24 cellular contexts compared by ENCODE assay signal in genomic region chr4:13102344-13102743, GRCh38.
A peak's percentile ranks its signal among the peaks of the same experiment; 100 is the strongest.
DNase-seq lines count a peak whose midpoint lies in the region; ATAC-seq and TF ChIP-seq lines count a peak whose summit lies in the region.
"Had no signal": no experiment of that assay in that cellular context is flagged by ENCODE, and none has a peak within 500 bp of the region (broad histone marks: within the 10 kb centered on the region; RNA-seq: fewer than 3 reads in every experiment).

No MANE protein-coding gene starts in this region.

- no peak overlapping the region for H3K4me3 ChIP-seq in breast epithelium
- no peak overlapping the region for H3K4me3 ChIP-seq in fibroblast of mammary gland (ENCODE audit: control insufficient read depth, low read depth, low read length)
- H3K4me3 ChIP-seq: BLaER1, GM23248 had no signal

- BruUV-seq in MCF 10A (replicated peaks; lab: Mats Ljungman, UMichigan): no TSS peak

- no peaks in the 10 kb centered on the region for H3K4me1 Mint-ChIP-seq in MCF 10A (ENCODE audit: insufficient read depth, unreplicated experiment)
- H3K4me1 Mint-ChIP-seq in natural killer cell treated with Interleukin-12 subunit alpha and Interleukin-12 subunit beta and Interleukin-15 and Interleukin-18, amount 100 ng/mL, for 72 hours (ENCODE audit: low read depth in 2 of 2): no peaks in the 10 kb centered on the region
- H3K4me1 Mint-ChIP-seq: CD4-positive, CD25-positive, alpha-beta regulatory T cell had no signal

- no peak overlapping the region for H3K27ac Mint-ChIP-seq in MCF 10A (ENCODE audit: low read depth, unreplicated experiment)
- H3K27ac Mint-ChIP-seq in natural killer cell treated with Interleukin-12 subunit alpha and Interleukin-12 subunit beta and Interleukin-15 and Interleukin-18, amount 100 ng/mL, for 72 hours: no peak overlapping the region
- H3K27ac Mint-ChIP-seq: CD4-positive, CD25-positive, alpha-beta regulatory T cell; H9; HFFc6 had no signal

- no peak for TF ChIP-seq POLR2A in breast epithelium (IDR thresholded peaks at IDR 0.05)

- no peaks in the 10 kb centered on the region for H3K27me3 Mint-ChIP-seq in MCF 10A (ENCODE audit: insufficient read depth, unreplicated experiment)
- no peaks in the 10 kb centered on the region for H3K27me3 Mint-ChIP-seq in natural killer cell treated with Interleukin-12 subunit alpha and Interleukin-12 subunit beta and Interleukin-15 and Interleukin-18, amount 100 ng/mL, for 72 hours
- H3K27me3 Mint-ChIP-seq: CD4-positive, CD25-positive, alpha-beta regulatory T cell had no signal

- intact Hi-C loops in MCF 10A (cut with micrococcal nuclease) (no loop called here), breast epithelium (cut with DNase I; ENCODE audit: low total_unique reads) (no loop called here)

- TF ChIP-seq CTCF in MCF 10A (IDR thresholded peaks at IDR 0.05; ENCODE audit: unreplicated experiment) (no peak), breast epithelium (IDR thresholded peaks at IDR 0.05) (no peak), fibroblast of mammary gland (conservative IDR thresholded peaks at IDR 0.05; ENCODE audit: control insufficient read depth, insufficient read depth, low read depth, low read length) (no peak), GM13977 (IDR thresholded peaks at IDR 0.05; ENCODE audit: extremely low read depth, insufficient read depth, missing control alignments) (no peak)

- DNase-seq in MCF 10A (ENCODE audit: unreplicated experiment) (peak; percentile 35), breast epithelium (ENCODE audit: low spot score in 2 of 2) (no peak), NCI-H446 treated with DMSO at 0.1 percent for 48 hours (lab: John Stamatoyannopoulos, UW) (peak; percentile 18), fibroblast of mammary gland (ENCODE audit: low read depth) (peak; percentile 4), GM13977 (ENCODE audit: low spot score) (no peak), GDM1 (lab: John Stamatoyannopoulos, UW) (no peak)
- DNase-seq in natural killer cell treated with Interleukin-12 subunit alpha and Interleukin-12 subunit beta and Interleukin-15 and Interleukin-18, amount 100 ng/mL, for 72 hours (ENCODE audit: low spot score): no peak
- DNase-seq: CD4-positive, CD25-positive, alpha-beta regulatory T cell; DMS153; GM23248; H9; HFFc6; KG1; NCI-H1092; NCI-H1417 treated with DMSO at 0.1 percent for 48 hours; NCI-H1694 treated with DMSO at 0.1 percent for 48 hours; NCI-H2081; NCI-H2171 treated with DMSO at 0.1 percent for 48 hours; NCI-H345; NCI-H524 treated with DMSO at 0.1 percent for 48 hours; NCI-H82; Right ventricle myocardium superior; RPMI8226 had no signal

- in situ Hi-C loops in GM13977 (cut with MboI; ENCODE audit: low pct_unique_long_range_greater_than_20kb, low sequenced_read_pairs, unreplicated experiment): no loop called here

- no peaks in the 10 kb centered on the region for H3K36me3 Mint-ChIP-seq in MCF 10A (ENCODE audit: insufficient read depth, unreplicated experiment)
- peaks cover 4% of the 10 kb centered on the region for H3K36me3 Mint-ChIP-seq in natural killer cell treated with Interleukin-12 subunit alpha and Interleukin-12 subunit beta and Interleukin-15 and Interleukin-18, amount 100 ng/mL, for 72 hours
- H3K36me3 Mint-ChIP-seq: CD4-positive, CD25-positive, alpha-beta regulatory T cell had no signal

- no peak for ATAC-seq in natural killer cell treated with Interleukin-12 subunit alpha and Interleukin-12 subunit beta and Interleukin-15 and Interleukin-18, amount 100 ng/mL, for 72 hours

- CTCF ChIA-PET in MCF 10A (lab: Yijun Ruan, JAX): no interaction called here

- POLR2A ChIA-PET in MCF 10A (lab: Yijun Ruan, JAX): no interaction called here

- no peaks in the 10 kb centered on the region for H3K36me3 ChIP-seq in breast epithelium
- H3K36me3 ChIP-seq: BLaER1 had no signal

- H3K4me1 ChIP-seq in breast epithelium: no peaks in the 10 kb centered on the region

- H3K27me3 ChIP-seq in breast epithelium: no peaks in the 10 kb centered on the region
- H3K27me3 ChIP-seq: BLaER1 had no signal

- peaks cover 0 to 4% of the 10 kb centered on the region in 2 donors for H3K9me3 ChIP-seq in breast epithelium
- H3K9me3 ChIP-seq: BLaER1 had no signal

- no peak overlapping the region for H3K27ac ChIP-seq in breast epithelium
- H3K27ac ChIP-seq: BLaER1, GM23248 had no signal

- H3K9me3 Mint-ChIP-seq in MCF 10A (ENCODE audit: unreplicated experiment): peaks cover under 1% of the 10 kb centered on the region
- H3K9me3 Mint-ChIP-seq in natural killer cell treated with Interleukin-12 subunit alpha and Interleukin-12 subunit beta and Interleukin-15 and Interleukin-18, amount 100 ng/mL, for 72 hours: peaks cover 9% of the 10 kb centered on the region

- H3K4me3 Mint-ChIP-seq in MCF 10A (ENCODE audit: unreplicated experiment): no peak overlapping the region
- no peak overlapping the region for H3K4me3 Mint-ChIP-seq in natural killer cell treated with Interleukin-12 subunit alpha and Interleukin-12 subunit beta and Interleukin-15 and Interleukin-18, amount 100 ng/mL, for 72 hours
- H3K4me3 Mint-ChIP-seq: CD4-positive, CD25-positive, alpha-beta regulatory T cell; H9; HFFc6 had no signal

Comparison
In these comparisons a context has a peak if more than half of its experiments do, and no peak if none do; other contexts are left out.
1. DNase-seq: peak in MCF 10A (single experiment), NCI-H446 treated with DMSO at 0.1 percent for 48 hours (single experiment) and fibroblast of mammary gland (single experiment); none in breast epithelium (0 of 2), GM13977 (single experiment), GDM1 (single experiment) and natural killer cell treated with Interleukin-12 subunit alpha and Interleukin-12 subunit beta and Interleukin-15 and Interleukin-18, amount 100 ng/mL, for 72 hours (single experiment).